Comparison of ENCODE assay signal across 29 cellular contexts in the genomic region with DNA sequence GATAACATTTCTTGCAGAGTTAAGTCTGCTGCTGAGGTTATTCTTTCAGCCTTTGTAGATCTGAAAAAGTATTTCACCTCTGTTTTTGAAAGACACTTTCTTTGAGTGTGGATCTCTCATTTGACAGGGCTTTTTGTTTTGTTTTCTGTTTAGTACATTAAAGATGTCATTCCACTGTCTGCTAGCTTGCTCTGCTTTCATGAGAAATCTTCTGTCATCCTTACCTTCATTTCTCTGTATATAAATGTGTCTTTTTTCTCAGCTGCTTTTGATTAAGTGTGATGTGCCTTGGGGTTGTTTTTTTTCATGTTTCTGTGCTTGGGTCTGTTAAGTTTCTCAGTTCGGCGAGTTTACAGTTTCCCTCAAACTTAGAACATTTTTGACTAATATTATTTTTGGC. TPM values are rescaled to one million over a fixed set of nuclear protein-coding genes. Genes with fewer than 3 reads are reported as not detected.
"Had no signal": no experiment of that assay in that cellular context is flagged by ENCODE, and none has a peak within 500 bp of the region (broad histone marks: within the 10 kb centered on the region; RNA-seq: fewer than 3 reads in every experiment).

No MANE protein-coding gene starts in this region.

- ATAC-seq: activated CD4-positive, alpha-beta T cell treated with anti-CD3 and anti-CD28 coated beads for 36 hours; activated naive CD4-positive, alpha-beta T cell treated with anti-CD3 and anti-CD28 coated beads, Interleukin-2, amount 50 U/mL, for 72 hours; activated T-cell treated with anti-CD3 and anti-CD28 coated beads, Interleukin-2, amount 50 U/mL, for 72 hours; effector memory CD8-positive, alpha-beta T cell; gastroesophageal sphincter; heart right ventricle had no signal

- H3K4me3 ChIP-seq: esophagus muscularis mucosa, gastroesophageal sphincter, heart right ventricle had no signal

- H3K9me3 ChIP-seq: esophagus muscularis mucosa had no signal

- H3K4me3 Mint-ChIP-seq: activated CD4-positive, alpha-beta memory T cell treated with anti-CD3 and anti-CD28 coated beads, Interleukin-2, amount 10 ng/mL, durations not matched to agents 7 days and 5 days; activated CD4-positive, alpha-beta T cell treated with anti-CD3 and anti-CD28 coated beads for 36 hours; activated CD4-positive, alpha-beta T cell treated with anti-CD3 and anti-CD28 coated beads, Interleukin-2, amount 10 ng/mL, durations not matched to agents 24 days and 14 days; activated naive CD4-positive, alpha-beta T cell treated with anti-CD3 and anti-CD28 coated beads, Interleukin-2, amount 10 ng/mL, durations not matched to agents 7 days and 5 days; activated naive CD8-positive, alpha-beta T cell treated with anti-CD3 and anti-CD28 coated beads, Interleukin-2, amount 10 ng/mL, durations not matched to agents 7 days and 5 days; activated T-cell treated with anti-CD3 and anti-CD28 coated beads, Interleukin-2, amount 50 U/mL, for 24 hours; activated T-cell treated with anti-CD3 and anti-CD28 coated beads, Interleukin-2, amount 50 U/mL, for 72 hours; central memory CD8-positive, alpha-beta T cell; effector memory CD8-positive, alpha-beta T cell had no signal

- H3K36me3 Mint-ChIP-seq: activated naive CD4-positive, alpha-beta T cell treated with anti-CD3 and anti-CD28 coated beads, Interleukin-2, amount 10 ng/mL, durations not matched to agents 7 days and 5 days; activated naive CD8-positive, alpha-beta T cell treated with anti-CD3 and anti-CD28 coated beads, Interleukin-2, amount 10 ng/mL, durations not matched to agents 7 days and 5 days had no signal

- H3K27me3 Mint-ChIP-seq: activated CD4-positive, alpha-beta T cell treated with anti-CD3 and anti-CD28 coated beads for 36 hours; activated CD4-positive, alpha-beta T cell treated with anti-CD3 and anti-CD28 coated beads, Interleukin-2, amount 10 ng/mL, durations not matched to agents 24 days and 14 days; activated naive CD8-positive, alpha-beta T cell treated with anti-CD3 and anti-CD28 coated beads, Interleukin-2, amount 10 ng/mL, durations not matched to agents 7 days and 5 days; activated T-cell treated with anti-CD3 and anti-CD28 coated beads, Interleukin-2, amount 50 U/mL, for 24 hours; central memory CD8-positive, alpha-beta T cell; effector memory CD8-positive, alpha-beta T cell had no signal

- H3K4me1 Mint-ChIP-seq: activated CD4-positive, alpha-beta memory T cell treated with anti-CD3 and anti-CD28 coated beads, Interleukin-2, amount 10 ng/mL, durations not matched to agents 7 days and 5 days; activated CD4-positive, alpha-beta T cell treated with anti-CD3 and anti-CD28 coated beads for 36 hours; activated naive CD4-positive, alpha-beta T cell treated with anti-CD3 and anti-CD28 coated beads, Interleukin-2, amount 10 ng/mL, durations not matched to agents 7 days and 5 days; activated naive CD8-positive, alpha-beta T cell treated with anti-CD3 and anti-CD28 coated beads, Interleukin-2, amount 10 ng/mL, durations not matched to agents 7 days and 5 days; central memory CD8-positive, alpha-beta T cell had no signal

- DNase-seq: activated CD4-positive, alpha-beta memory T cell treated with anti-CD3 and anti-CD28 coated beads, Interleukin-2, amount 10 ng/mL, durations not matched to agents 7 days and 5 days; activated CD4-positive, alpha-beta T cell treated with anti-CD3 and anti-CD28 coated beads for 36 hours; activated CD4-positive, alpha-beta T cell treated with anti-CD3 and anti-CD28 coated beads, Interleukin-2, amount 10 ng/mL, durations not matched to agents 24 days and 14 days; activated CD4-positive, CD25-positive, alpha-beta regulatory T cell; activated CD4-positive, CD25-positive, alpha-beta regulatory T cell treated with anti-CD3 and anti-CD28 coated beads, Interleukin-2, amount 50 U/mL, for 72 hours; activated CD8-positive, alpha-beta memory T cell treated with anti-CD3 and anti-CD28 coated beads, Interleukin-2, amount 50 U/mL, for 48 hours; activated gamma-delta T cell; activated naive CD4-positive, alpha-beta T cell; activated naive CD4-positive, alpha-beta T cell treated with anti-CD3 and anti-CD28 coated beads, Interleukin-2, amount 10 ng/mL, durations not matched to agents 7 days and 5 days; activated naive CD8-positive, alpha-beta T cell treated with anti-CD3 and anti-CD28 coated beads, Interleukin-2, amount 10 ng/mL, durations not matched to agents 7 days and 5 days; activated T-cell treated with anti-CD3 and anti-CD28 coated beads for 4 hours; activated T-cell treated with anti-CD3 and anti-CD28 coated beads, Interleukin-2, amount 50 U/mL, for 24 hours; activated T-cell treated with anti-CD3 and anti-CD28 coated beads, Interleukin-2, amount 50 U/mL, for 72 hours; anterior cingulate cortex; brain microvascular endothelial cell; cortex of kidney; dermis blood vessel endothelial cell; effector CD4-positive, alpha-beta T cell; effector memory CD8-positive, alpha-beta T cell; erythroblast; foreskin melanocyte; heart right ventricle; T-helper 2 cell; WERI-Rb-1 had no signal

- H3K27ac Mint-ChIP-seq: activated CD4-positive, alpha-beta memory T cell treated with anti-CD3 and anti-CD28 coated beads, Interleukin-2, amount 10 ng/mL, durations not matched to agents 7 days and 5 days; activated CD4-positive, alpha-beta T cell treated with anti-CD3 and anti-CD28 coated beads for 36 hours; activated CD4-positive, alpha-beta T cell treated with anti-CD3 and anti-CD28 coated beads, Interleukin-2, amount 10 ng/mL, durations not matched to agents 24 days and 14 days; activated naive CD4-positive, alpha-beta T cell treated with anti-CD3 and anti-CD28 coated beads, Interleukin-2, amount 10 ng/mL, durations not matched to agents 7 days and 5 days; activated naive CD4-positive, alpha-beta T cell treated with anti-CD3 and anti-CD28 coated beads, Interleukin-2, amount 50 U/mL, for 72 hours; activated naive CD8-positive, alpha-beta T cell treated with anti-CD3 and anti-CD28 coated beads, Interleukin-2, amount 10 ng/mL, durations not matched to agents 7 days and 5 days; activated T-cell treated with anti-CD3 and anti-CD28 coated beads, Interleukin-2, amount 50 U/mL, for 24 hours; activated T-cell treated with anti-CD3 and anti-CD28 coated beads, Interleukin-2, amount 50 U/mL, for 72 hours; effector memory CD8-positive, alpha-beta T cell had no signal

- H3K9me3 Mint-ChIP-seq: activated CD4-positive, alpha-beta memory T cell treated with anti-CD3 and anti-CD28 coated beads, Interleukin-2, amount 10 ng/mL, durations not matched to agents 7 days and 5 days; activated naive CD4-positive, alpha-beta T cell treated with anti-CD3 and anti-CD28 coated beads, Interleukin-2, amount 10 ng/mL, durations not matched to agents 7 days and 5 days had no signal

- H3K27me3 ChIP-seq: brain microvascular endothelial cell, esophagus muscularis mucosa, gastroesophageal sphincter, heart right ventricle had no signal

- H3K36me3 ChIP-seq: brain microvascular endothelial cell, esophagus muscularis mucosa, gastroesophageal sphincter, heart right ventricle, WERI-Rb-1 had no signal

RNA-seq across cellular contexts. Expression of a gene that starts 43.8 kb away (rescaled TPM):
- total RNA-seq: activated naive CD8-positive, alpha-beta T cell treated with anti-CD3 and anti-CD28 coated beads, Interleukin-2, amount 10 ng/mL, durations not matched to agents 7 days and 5 days; T-helper 1 cell treated with Interleukin-12 subunit alpha and Interleukin-12 subunit beta and Interleukin-4 antibody, amounts not matched to agents 30 ng/mL and 1 ng/mL, for 36 hours had no signal
